ENCODE assay signal across 18 cellular contexts in genomic region chr20:2983508-2983907, GRCh38. TPM values are rescaled to one million over a fixed set of nuclear protein-coding genes. Genes with fewer than 3 reads are reported as not detected.
DNase-seq lines count a peak whose midpoint lies in the region; ATAC-seq and TF ChIP-seq lines count a peak whose summit lies in the region.
"Had no signal": no experiment of that assay in that cellular context is flagged by ENCODE, and none has a peak within 500 bp of the region (broad histone marks: within the 10 kb centered on the region; RNA-seq: fewer than 3 reads in every experiment).

No MANE protein-coding gene starts in this region.

- H4K20me1 ChIP-seq in BLaER1 treated with 17β-estradiol and CSF1 and Interleukin-3, amounts not matched to agents 10 nM and 100 nM = peaks cover 0 to 33% (median 0%) of the 10 kb centered on the region in 11 experiments; a peak in 3 of 22 replicates

- DNase-seq in WERI-Rb-1 (no peak), NAMALWA (ENCODE audit: low spot score) (no peak), lower lobe of right lung (no peak)
- DNase-seq: CD4-positive, alpha-beta T cell; DMS79; NCI-H1105; NCI-H1694; NCI-H2107; NCI-H226; NCI-H526; SIG-M5 had no signal

- H3K4me1 ChIP-seq in BLaER1 treated with 17β-estradiol and CSF1 and Interleukin-3, amounts not matched to agents 10 nM and 100 nM = peaks cover 55 to 85% (median 62%) of the 10 kb centered on the region in 10 experiments
- H3K4me1 ChIP-seq in lower lobe of right lung = peaks cover 17% of the 10 kb centered on the region

- H3K36me3 ChIP-seq in BLaER1 treated with 17β-estradiol and CSF1 and Interleukin-3, amounts not matched to agents 10 nM and 100 nM = peaks cover 23 to 64% (median 40%) of the 10 kb centered on the region in 11 experiments
- H3K36me3 ChIP-seq in WERI-Rb-1 = peaks cover 17% of the 10 kb centered on the region
- H3K36me3 ChIP-seq in lower lobe of right lung = peaks cover 28% of the 10 kb centered on the region

- no peaks in the 10 kb centered on the region for H3K9me3 ChIP-seq in BLaER1 treated with 17β-estradiol and CSF1 and Interleukin-3, amounts not matched to agents 10 nM and 100 nM (replicated peaks in 1 of 11)
- no peaks in the 10 kb centered on the region for H3K9me3 ChIP-seq in WERI-Rb-1 (ENCODE audit: severe bottlenecking)
- H3K9me3 ChIP-seq in lower lobe of right lung = no peaks in the 10 kb centered on the region
- H3K9me3 ChIP-seq: A549 had no signal

- H3K4me2 ChIP-seq in BLaER1 treated with 17β-estradiol and CSF1 and Interleukin-3, amounts not matched to agents 10 nM and 100 nM = peak overlapping the region; percentile 75 to 90 (median 83)
- H3K4me2 ChIP-seq: A549 had no signal

- peak overlapping the region in 10 of 11 experiments; percentile 43 to 80 (median 54); a peak in 18 of 22 replicates for H3K27ac ChIP-seq in BLaER1 treated with 17β-estradiol and CSF1 and Interleukin-3, amounts not matched to agents 10 nM and 100 nM
- H3K27ac ChIP-seq in WERI-Rb-1 (peak overlapping the region; percentile 84), lower lobe of right lung (no peak overlapping the region)
- H3K27ac ChIP-seq: A549 had no signal

- H3K4me3 ChIP-seq in BLaER1 treated with 17β-estradiol and CSF1 and Interleukin-3, amounts not matched to agents 10 nM and 100 nM = peak overlapping the region in 9 of 10 experiments; percentile 27 to 48 (median 34); a peak in 12 of 20 replicates
- H3K4me3 ChIP-seq in WERI-Rb-1 (ENCODE audit: low read depth, low read length) = no peak overlapping the region
- no peak overlapping the region for H3K4me3 ChIP-seq in lower lobe of right lung
- H3K4me3 ChIP-seq: A549 had no signal

- no peak for TF ChIP-seq CTCF in WERI-Rb-1 (IDR thresholded peaks at IDR 0.05; ENCODE audit: low read depth, low read length)
- no peak for TF ChIP-seq CTCF in lower lobe of right lung (IDR thresholded peaks at IDR 0.05)

- intact Hi-C loops in lower lobe of right lung (cut with DNase I) = no loop called here

- H3K27me3 ChIP-seq in BLaER1 treated with 17β-estradiol and CSF1 and Interleukin-3, amounts not matched to agents 10 nM and 100 nM = no peaks in the 10 kb centered on the region
- H3K27me3 ChIP-seq in WERI-Rb-1 (ENCODE audit: insufficient read depth, low read depth, severe bottlenecking) = no peaks in the 10 kb centered on the region
- no peaks in the 10 kb centered on the region for H3K27me3 ChIP-seq in lower lobe of right lung (ENCODE audit: low read depth)

- peak overlapping the region in 10 of 11 experiments; percentile 2 to 58 (median 51); a peak in 16 of 22 replicates for H3K9ac ChIP-seq in BLaER1 treated with 17β-estradiol and CSF1 and Interleukin-3, amounts not matched to agents 10 nM and 100 nM

- ATAC-seq in GM18868 (IDR thresholded peaks at IDR 0.05; ENCODE audit: unreplicated experiment) = peak; percentile 20
- ATAC-seq in GM21825 (IDR thresholded peaks at IDR 0.05; ENCODE audit: unreplicated experiment) = peak; percentile 21
- no peak for ATAC-seq in GM21423 (IDR thresholded peaks at IDR 0.05; ENCODE audit: unreplicated experiment)
- no peak for ATAC-seq in activated CD4-positive, CD25-positive, alpha-beta regulatory T cell treated with anti-CD3 and anti-CD28 coated beads, Interleukin-2, amount 50 U/mL, for 24 hours
- ATAC-seq in lower lobe of right lung = no peak
- ATAC-seq: A549 had no signal

RNA-seq across cellular contexts. Expression of gene GNRH2, which starts 59.9 kb away (rescaled TPM):
- not detected for total RNA-seq in lower lobe of right lung
- total RNA-seq: CD4-positive, alpha-beta T cell; RPMI7951 had no signal

Comparison
In these comparisons a context has a peak if more than half of its experiments do, and no peak if none do; other contexts are left out.
1. H3K4me3 ChIP-seq: peak in BLaER1 treated with 17β-estradiol and CSF1 and Interleukin-3, amounts not matched to agents 10 nM and 100 nM (9 of 10); none in WERI-Rb-1 (single experiment) and lower lobe of right lung (single experiment).
2. ATAC-seq: peak in GM18868 (single experiment) and GM21825 (single experiment); none in GM21423 (single experiment), activated CD4-positive, CD25-positive, alpha-beta regulatory T cell treated with anti-CD3 and anti-CD28 coated beads, Interleukin-2, amount 50 U/mL, for 24 hours (0 of 2) and lower lobe of right lung (0 of 2).